ENCODE assay signal across 10 cellular contexts in the genomic region with DNA sequence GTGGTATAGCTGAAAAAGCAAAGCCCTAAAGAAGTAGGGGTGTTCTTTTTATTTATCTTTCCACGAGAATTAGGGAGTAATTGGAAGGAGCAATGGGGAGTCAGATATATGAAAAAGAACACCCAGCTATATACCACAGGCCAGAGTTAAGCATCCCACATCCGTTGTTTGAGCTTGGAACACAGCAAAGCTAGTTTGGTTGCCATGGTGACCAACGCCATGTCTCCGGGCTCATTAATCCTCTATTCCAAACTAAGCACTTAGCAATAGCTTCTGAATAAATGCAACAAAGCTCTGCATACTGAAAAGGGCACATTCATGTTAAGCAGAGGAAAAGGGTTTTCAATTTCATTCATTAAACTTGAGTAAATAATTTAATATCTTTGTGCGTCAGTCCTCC. TPM values are rescaled to one million over a fixed set of nuclear protein-coding genes. Genes with fewer than 3 reads are reported as not detected.
DNase-seq lines count a peak whose midpoint lies in the region; ATAC-seq, FAIRE-seq and TF ChIP-seq lines count a peak whose summit lies in the region.
"Had no signal": no experiment of that assay in that cellular context is flagged by ENCODE, and none has a peak within 500 bp of the region (broad histone marks: within the 10 kb centered on the region; RNA-seq: fewer than 3 reads in every experiment).

No MANE protein-coding gene starts in this region.

- TF ChIP-seq CTCF in MCF 10A (IDR thresholded peaks at IDR 0.05; ENCODE audit: unreplicated experiment) (no peak), breast epithelium (IDR thresholded peaks at IDR 0.05) (no peak), astrocyte of the cerebellum (IDR thresholded peaks at IDR 0.05; ENCODE audit: low read depth, low read length, missing control alignments) (no peak), neural progenitor cell (IDR thresholded peaks at IDR 0.05) (no peak), kidney (IDR thresholded peaks at IDR 0.05; ENCODE audit: borderline replicate concordance, extremely low read depth, insufficient read depth) (no peak)

- POLR2A ChIA-PET in MCF 10A (lab: Yijun Ruan, JAX), result no interaction called here

- H3K27ac Mint-ChIP-seq in MCF 10A (ENCODE audit: low read depth, unreplicated experiment), result no peak overlapping the region
- H3K27ac Mint-ChIP-seq in neural progenitor cell, result peak overlapping the region; percentile 20
- H3K27ac Mint-ChIP-seq: memory B cell; T-helper 1 cell treated with Interleukin-12 subunit alpha and Interleukin-12 subunit beta and Interleukin-4 antibody, amounts not matched to agents 30 μg/mL and 1 μg/mL, for 36 hours had no signal

- peak; percentile 7 for DNase-seq in MCF 10A (ENCODE audit: unreplicated experiment)
- DNase-seq in breast epithelium (ENCODE audit: low spot score in 2 of 2), result no peak
- peak; percentile 74 for DNase-seq in NCI-H128 (lab: John Stamatoyannopoulos, UW; ENCODE audit: unreplicated experiment)
- peak; percentile 59 for DNase-seq in astrocyte of the cerebellum (ENCODE audit: low read depth)
- DNase-seq in neural progenitor cell (ENCODE audit: low spot score), result peak; percentile 97
- no peak for DNase-seq in GF-D8 (lab: John Stamatoyannopoulos, UW)
- no peak for DNase-seq in kidney

- H3K9me3 Mint-ChIP-seq in MCF 10A (ENCODE audit: unreplicated experiment), result no peaks in the 10 kb centered on the region
- H3K9me3 Mint-ChIP-seq in neural progenitor cell, result no peaks in the 10 kb centered on the region
- H3K9me3 Mint-ChIP-seq: memory B cell; T-helper 1 cell treated with Interleukin-12 subunit alpha and Interleukin-12 subunit beta and Interleukin-4 antibody, amounts not matched to agents 30 μg/mL and 1 μg/mL, for 36 hours had no signal

- no peaks in the 10 kb centered on the region for H3K9me3 ChIP-seq in breast epithelium
- no peaks in the 10 kb centered on the region for H3K9me3 ChIP-seq in neural progenitor cell (ENCODE audit: low read depth)
- no peaks in the 10 kb centered on the region for H3K9me3 ChIP-seq in kidney (ENCODE audit: control insufficient read depth in 1 of 2, low read length in 2 of 2)

- H3K79me2 ChIP-seq in neural progenitor cell (ENCODE audit: low read depth), result no peaks in the 10 kb centered on the region

- in situ Hi-C loops in astrocyte of the cerebellum (cut with HindIII; ENCODE audit: low sequenced_read_pairs), result no loop called here

- H3K4me1 ChIP-seq in breast epithelium, result no peaks in the 10 kb centered on the region
- H3K4me1 ChIP-seq in neural progenitor cell, result peaks cover 21% of the 10 kb centered on the region
- H3K4me1 ChIP-seq in kidney (ENCODE audit: control insufficient read depth in 1 of 2, insufficient read depth in 1 of 2, low read depth in 1 of 2, low read length in 2 of 2), result no peaks in the 10 kb centered on the region

- no peak for FAIRE-seq in kidney (lab: Jason Lieb, UNC)

- no peaks in the 10 kb centered on the region for H3K27me3 ChIP-seq in breast epithelium
- no peaks in the 10 kb centered on the region for H3K27me3 ChIP-seq in neural progenitor cell

- H3K4me2 ChIP-seq in neural progenitor cell, result peak overlapping the region; percentile 48

- no peak overlapping the region for H3K4me3 Mint-ChIP-seq in MCF 10A (ENCODE audit: unreplicated experiment)
- H3K4me3 Mint-ChIP-seq in neural progenitor cell, result no peak overlapping the region
- H3K4me3 Mint-ChIP-seq: memory B cell; T-helper 1 cell treated with Interleukin-12 subunit alpha and Interleukin-12 subunit beta and Interleukin-4 antibody, amounts not matched to agents 30 μg/mL and 1 μg/mL, for 36 hours had no signal

- no peaks in the 10 kb centered on the region for H4K20me1 ChIP-seq in neural progenitor cell (ENCODE audit: low read depth)

- H3K27ac ChIP-seq in breast epithelium (no peak overlapping the region), neural progenitor cell (no peak overlapping the region), kidney (ENCODE audit: low read depth in 2 of 2, low read length in 2 of 2) (no peak overlapping the region)

- no peaks in the 10 kb centered on the region for H3K36me3 Mint-ChIP-seq in MCF 10A (ENCODE audit: insufficient read depth, unreplicated experiment)
- H3K36me3 Mint-ChIP-seq in neural progenitor cell, result no peaks in the 10 kb centered on the region
- H3K36me3 Mint-ChIP-seq: memory B cell had no signal

- H3K4me1 Mint-ChIP-seq in MCF 10A (ENCODE audit: insufficient read depth, unreplicated experiment) (no peaks in the 10 kb centered on the region), neural progenitor cell (peaks cover 22% of the 10 kb centered on the region)

- TF ChIP-seq POLR2A in breast epithelium (IDR thresholded peaks at IDR 0.05), result no peak

- H2AFZ ChIP-seq in neural progenitor cell (replicated peaks), result no peak overlapping the region

- BruUV-seq in MCF 10A (replicated peaks; lab: Mats Ljungman, UMichigan), result no TSS peak

- ATAC-seq in GM18519 (IDR thresholded peaks at IDR 0.05; ENCODE audit: low FRiP score, unreplicated experiment), result no peak

- no peaks in the 10 kb centered on the region for H3K36me3 ChIP-seq in breast epithelium
- no peaks in the 10 kb centered on the region for H3K36me3 ChIP-seq in neural progenitor cell
- no peaks in the 10 kb centered on the region for H3K36me3 ChIP-seq in kidney (ENCODE audit: control insufficient read depth in 1 of 2, insufficient read depth in 2 of 2, low read length in 2 of 2)

- intact Hi-C loops in MCF 10A (cut with micrococcal nuclease), result no loop called here
- intact Hi-C loops in breast epithelium (cut with DNase I; ENCODE audit: low total_unique reads), result no loop called here
- intact Hi-C loops in kidney (cut with DNase I), result no loop called here

- H3K9ac ChIP-seq in neural progenitor cell (no peak overlapping the region), kidney (ENCODE audit: low read length in 2 of 2) (no peak overlapping the region)

- H3K4me3 ChIP-seq in breast epithelium, result no peak overlapping the region
- H3K4me3 ChIP-seq in astrocyte of the cerebellum (ENCODE audit: low read depth, low read length), result no peak overlapping the region
- no peak overlapping the region for H3K4me3 ChIP-seq in neural progenitor cell
- H3K4me3 ChIP-seq in kidney (ENCODE audit: low read length in 2 of 2), result no peak overlapping the region

- peaks cover 8% of the 10 kb centered on the region for H3K27me3 Mint-ChIP-seq in MCF 10A (ENCODE audit: insufficient read depth, unreplicated experiment)
- no peaks in the 10 kb centered on the region for H3K27me3 Mint-ChIP-seq in neural progenitor cell (ENCODE audit: insufficient read depth, low read depth)

- CTCF ChIA-PET in MCF 10A (lab: Yijun Ruan, JAX), result interaction anchor here (0.7 to 13.5 kb wide), 12 partner anchors 9 to 1060 kb away, joined by 3 to 390 read pairs (median 5); no protein-coding TSS in a partner anchor

- no peaks in the 10 kb centered on the region for H3F3A ChIP-seq in neural progenitor cell (ENCODE audit: low read depth)

RNA-seq across cellular contexts. Expression of a gene that starts 23.5 kb away (rescaled TPM):
- total RNA-seq in MCF 10A (2022) (not detected in 2 replicates), breast epithelium (under 1 TPM; 0.16 to 0.33 (median 0.29) TPM), neural progenitor cell (ENCODE audit: low replicate concordance) (not detected in 2 replicates), kidney (not detected)
- polyA plus RNA-seq in kidney (ENCODE audit: insufficient read depth, low read depth, low replicate concordance), result 0.09 TPM

Comparison
In these comparisons a context has a peak if more than half of its experiments do, and no peak if none do; other contexts are left out.
1. DNase-seq: peak in MCF 10A (single experiment), NCI-H128 (single experiment), astrocyte of the cerebellum (single experiment) and neural progenitor cell (single experiment); none in breast epithelium (0 of 2), GF-D8 (single experiment) and kidney (single experiment).